ENCODE assay signal across 9 cellular contexts in the genomic region with DNA sequence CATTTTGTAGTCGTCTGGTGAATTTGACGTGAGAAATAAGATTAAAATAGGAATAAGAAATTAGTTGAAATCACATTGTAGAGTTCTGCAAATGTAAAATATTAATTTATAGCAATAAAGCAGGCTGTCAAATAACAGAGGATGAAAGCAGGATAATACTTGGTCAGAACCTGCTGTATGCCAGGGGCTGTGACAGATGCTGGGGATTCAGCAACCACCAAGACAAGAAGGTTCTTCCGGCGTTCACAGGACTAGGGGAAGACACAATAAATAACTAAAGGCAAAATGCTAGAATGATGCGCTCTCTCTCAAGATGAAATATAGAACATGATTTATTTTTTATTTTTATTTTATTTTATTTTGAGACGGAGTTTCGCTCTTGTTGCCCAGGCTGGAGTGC. TPM values are rescaled to one million over a fixed set of nuclear protein-coding genes. Genes with fewer than 3 reads are reported as not detected.
DNase-seq lines count a peak whose midpoint lies in the region; ATAC-seq, FAIRE-seq and TF ChIP-seq lines count a peak whose summit lies in the region.
"Had no signal": no experiment of that assay in that cellular context is flagged by ENCODE, and none has a peak within 500 bp of the region (broad histone marks: within the 10 kb centered on the region; RNA-seq: fewer than 3 reads in every experiment).

No MANE protein-coding gene starts in this region.

- FAIRE-seq in islet of Langerhans (lab: Jason Lieb, UNC), result peak; percentile 93

- ATAC-seq in activated T-cell treated with anti-CD3 and anti-CD28 coated beads, Interleukin-2, amount 50 U/mL, for 4 hours, result no peak

- no peaks in the 10 kb centered on the region for H3K27me3 Mint-ChIP-seq in activated T-cell treated with anti-CD3 and anti-CD28 coated beads, Interleukin-2, amount 50 U/mL, for 4 hours (ENCODE audit: low read depth)
- H3K27me3 Mint-ChIP-seq in activated T-helper 1 cell treated with anti-CD3 and anti-CD28 coated beads, Interleukin-12 subunit alpha, Interleukin-12 subunit beta, Interleukin-2, Interleukin-4 antibody, amounts not matched to agents 30 ng/mL and 10 ng/mL and 1 ng/mL, durations not matched to agents 14 hours and 24 hours and 36 hours (ENCODE audit: insufficient read depth), result peaks cover 2% of the 10 kb centered on the region
- peaks cover 8% of the 10 kb centered on the region for H3K27me3 Mint-ChIP-seq in nephron progenitor cell (ENCODE audit: low read depth, poor library complexity)

- H3K4me1 Mint-ChIP-seq in activated T-cell treated with anti-CD3 and anti-CD28 coated beads, Interleukin-2, amount 50 U/mL, for 4 hours (ENCODE audit: low read depth), result peaks cover 49% of the 10 kb centered on the region
- H3K4me1 Mint-ChIP-seq in activated T-helper 1 cell treated with anti-CD3 and anti-CD28 coated beads, Interleukin-12 subunit alpha, Interleukin-12 subunit beta, Interleukin-2, Interleukin-4 antibody, amounts not matched to agents 30 ng/mL and 10 ng/mL and 1 ng/mL, durations not matched to agents 14 hours and 24 hours and 36 hours (ENCODE audit: low read depth), result peaks cover 41% of the 10 kb centered on the region
- no peaks in the 10 kb centered on the region for H3K4me1 Mint-ChIP-seq in nephron progenitor cell
- H3K4me1 Mint-ChIP-seq: mesothelial cell of epicardium had no signal

- intact Hi-C loops in activated T-helper 1 cell treated with anti-CD3 and anti-CD28 coated beads, Interleukin-12 subunit alpha, Interleukin-12 subunit beta, Interleukin-2, Interleukin-4 antibody, amounts not matched to agents 30 ng/mL and 10 ng/mL and 1 ng/mL, durations not matched to agents 14 hours and 24 hours and 36 hours (cut with micrococcal nuclease), result no loop called here
- intact Hi-C loops in tibial artery (cut with DNase I; ENCODE audit: low total_unique reads), result no loop called here

- H3K4me1 ChIP-seq in tibial artery, result peaks cover 0 to 12% (median 4%) of the 10 kb centered on the region in 4 donors

- peak overlapping the region; percentile 91 to 93 for H3K27ac ChIP-seq in tibial artery

- H3K9me3 ChIP-seq in tibial artery, result no peaks in the 10 kb centered on the region

- TF ChIP-seq CTCF in tibial artery (IDR thresholded peaks at IDR 0.05) (no peak), nephron progenitor cell (IDR thresholded peaks at IDR 0.05) (no peak)

- peak overlapping the region; percentile 87 for H3K4me3 Mint-ChIP-seq in activated T-cell treated with anti-CD3 and anti-CD28 coated beads, Interleukin-2, amount 50 U/mL, for 4 hours
- peak overlapping the region; percentile 89 for H3K4me3 Mint-ChIP-seq in activated T-helper 1 cell treated with anti-CD3 and anti-CD28 coated beads, Interleukin-12 subunit alpha, Interleukin-12 subunit beta, Interleukin-2, Interleukin-4 antibody, amounts not matched to agents 30 ng/mL and 10 ng/mL and 1 ng/mL, durations not matched to agents 14 hours and 24 hours and 36 hours
- H3K4me3 Mint-ChIP-seq in nephron progenitor cell, result no peak overlapping the region
- H3K4me3 Mint-ChIP-seq: mesothelial cell of epicardium had no signal

- no peaks in the 10 kb centered on the region for H3K36me3 Mint-ChIP-seq in activated T-cell treated with anti-CD3 and anti-CD28 coated beads, Interleukin-2, amount 50 U/mL, for 4 hours (ENCODE audit: insufficient read depth)
- peaks cover 3% of the 10 kb centered on the region for H3K36me3 Mint-ChIP-seq in activated T-helper 1 cell treated with anti-CD3 and anti-CD28 coated beads, Interleukin-12 subunit alpha, Interleukin-12 subunit beta, Interleukin-2, Interleukin-4 antibody, amounts not matched to agents 30 ng/mL and 10 ng/mL and 1 ng/mL, durations not matched to agents 14 hours and 24 hours and 36 hours (ENCODE audit: low read depth)
- H3K36me3 Mint-ChIP-seq in nephron progenitor cell (ENCODE audit: low read depth), result peaks cover 7% of the 10 kb centered on the region
- H3K36me3 Mint-ChIP-seq: mesothelial cell of epicardium had no signal

- DNase-seq in activated T-cell treated with anti-CD3 and anti-CD28 coated beads, Interleukin-2, amount 50 U/mL, for 4 hours, result no peak
- no peak for DNase-seq in activated T-cell treated with anti-CD3 and anti-CD28 coated beads, Interleukin-2, amount 50 U/mL, for 48 hours
- no peak for DNase-seq in activated T-helper 1 cell treated with anti-CD3 and anti-CD28 coated beads, Interleukin-12 subunit alpha, Interleukin-12 subunit beta, Interleukin-2, Interleukin-4 antibody, amounts not matched to agents 30 ng/mL and 10 ng/mL and 1 ng/mL, durations not matched to agents 14 hours and 24 hours and 36 hours (ENCODE audit: low spot score)
- DNase-seq in tibial artery (no peak), putamen (ENCODE audit: low spot score) (no peak), AML-193 (lab: John Stamatoyannopoulos, UW) (no peak), nephron progenitor cell (no peak)

- peak overlapping the region; percentile 95 for H3K27ac Mint-ChIP-seq in activated T-helper 1 cell treated with anti-CD3 and anti-CD28 coated beads, Interleukin-12 subunit alpha, Interleukin-12 subunit beta, Interleukin-2, Interleukin-4 antibody, amounts not matched to agents 30 ng/mL and 10 ng/mL and 1 ng/mL, durations not matched to agents 14 hours and 24 hours and 36 hours
- no peak overlapping the region for H3K27ac Mint-ChIP-seq in nephron progenitor cell
- H3K27ac Mint-ChIP-seq: mesothelial cell of epicardium had no signal

- H3K4me3 ChIP-seq in tibial artery, result peak overlapping the region; percentile 74 to 82

- H3K36me3 ChIP-seq in tibial artery, result no peaks in the 10 kb centered on the region

- no peaks in the 10 kb centered on the region for H3K27me3 ChIP-seq in tibial artery

- no peaks in the 10 kb centered on the region for H3K9me3 Mint-ChIP-seq in activated T-cell treated with anti-CD3 and anti-CD28 coated beads, Interleukin-2, amount 50 U/mL, for 4 hours
- H3K9me3 Mint-ChIP-seq in activated T-helper 1 cell treated with anti-CD3 and anti-CD28 coated beads, Interleukin-12 subunit alpha, Interleukin-12 subunit beta, Interleukin-2, Interleukin-4 antibody, amounts not matched to agents 30 ng/mL and 10 ng/mL and 1 ng/mL, durations not matched to agents 14 hours and 24 hours and 36 hours, result no peaks in the 10 kb centered on the region
- H3K9me3 Mint-ChIP-seq in nephron progenitor cell, result peaks cover 25% of the 10 kb centered on the region

RNA-seq across cellular contexts. Expression of gene PARK7, which starts 6.8 kb away (rescaled TPM):
- 100 to 1,000 TPM; 401 to 466 (median 411) TPM for total RNA-seq in activated T-cell treated with anti-CD3 and anti-CD28 coated beads, Interleukin-2, amount 50 U/mL, for 4 hours
- 425 and 429 TPM in 2 replicates for total RNA-seq in activated T-helper 1 cell treated with anti-CD3 and anti-CD28 coated beads, Interleukin-12 subunit alpha, Interleukin-12 subunit beta, Interleukin-2, Interleukin-4 antibody, amounts not matched to agents 30 ng/mL and 10 ng/mL and 1 ng/mL, durations not matched to agents 14 hours and 24 hours and 36 hours

RNA-seq across cellular contexts. Expression of gene TNFRSF9, which starts 14.0 kb away (rescaled TPM):
- total RNA-seq in activated T-cell treated with anti-CD3 and anti-CD28 coated beads, Interleukin-2, amount 50 U/mL, for 4 hours, result 100 to 1,000 TPM; 103 to 119 (median 113) TPM
- 57.0 and 60.5 TPM in 2 replicates for total RNA-seq in activated T-helper 1 cell treated with anti-CD3 and anti-CD28 coated beads, Interleukin-12 subunit alpha, Interleukin-12 subunit beta, Interleukin-2, Interleukin-4 antibody, amounts not matched to agents 30 ng/mL and 10 ng/mL and 1 ng/mL, durations not matched to agents 14 hours and 24 hours and 36 hours
